19 cellular contexts compared by ENCODE assay signal in genomic region chr6:3910264-3910663, GRCh38.
DNase-seq lines count a peak whose midpoint lies in the region; ATAC-seq and TF ChIP-seq lines count a peak whose summit lies in the region.
"Had no signal": no experiment of that assay in that cellular context is flagged by ENCODE, and none has a peak within 500 bp of the region (broad histone marks: within the 10 kb centered on the region; RNA-seq: fewer than 3 reads in every experiment).

No MANE protein-coding gene starts in this region.

- H3K4me1 Mint-ChIP-seq in nephron (peaks cover 69% of the 10 kb centered on the region), type B pancreatic cell (ENCODE audit: unreplicated experiment) (peaks cover 48% of the 10 kb centered on the region)

- TF ChIP-seq EP300 in suprapubic skin (IDR thresholded peaks at IDR 0.05) = no peak

- H3K4me3 ChIP-seq in HUES48 (ENCODE audit: low read depth, low read length) (no peak overlapping the region), adipocyte (ENCODE audit: low read length) (peak overlapping the region; percentile 54), suprapubic skin (no peak overlapping the region), HAP-1 (no peak overlapping the region)
- H3K4me3 ChIP-seq: Peyer's patch had no signal

- H3K9me3 ChIP-seq in HUES48 (ENCODE audit: control insufficient read depth, insufficient read depth, low read length) (no peaks in the 10 kb centered on the region), adipocyte (ENCODE audit: control insufficient read depth, low read length) (no peaks in the 10 kb centered on the region), suprapubic skin (no peaks in the 10 kb centered on the region), HAP-1 (no peaks in the 10 kb centered on the region)
- H3K9me3 ChIP-seq: Peyer's patch had no signal

- H3K36me3 Mint-ChIP-seq in nephron (ENCODE audit: low read depth) (no peaks in the 10 kb centered on the region), type B pancreatic cell (no peaks in the 10 kb centered on the region)
- H3K36me3 Mint-ChIP-seq: CD4-positive, alpha-beta memory T cell had no signal

- H3K4me1 ChIP-seq in HUES48 (ENCODE audit: control insufficient read depth, insufficient read depth, low read length) (peaks cover 16% of the 10 kb centered on the region), adipocyte (ENCODE audit: control insufficient read depth, insufficient read depth, low read length) (peaks cover 53% of the 10 kb centered on the region), suprapubic skin (peaks cover 40% of the 10 kb centered on the region), HAP-1 (peaks cover 15% of the 10 kb centered on the region)

- H3K27ac Mint-ChIP-seq in nephron (peak overlapping the region; percentile 70 to 98 (median 94)), type B pancreatic cell (no peak overlapping the region)
- H3K27ac Mint-ChIP-seq: CD4-positive, alpha-beta memory T cell; H9 had no signal

- DNase-seq in adipocyte (ENCODE audit: low read depth) (no peak), suprapubic skin (ENCODE audit: low spot score in 2 of 2) (peak; percentile 24 to 61), type B pancreatic cell (ENCODE audit: extremely low spot score, unreplicated experiment) (no peak), HAP-1 (ENCODE audit: low spot score in 2 of 2) (no peak)
- DNase-seq: Calu3; CD4-positive, alpha-beta memory T cell; DMS53; KG1; NCI-H1048; NCI-H146; NCI-H2081; NCI-H510A treated with DMSO at 0.1 percent for 48 hours; NCI-H82; Right ventricle myocardium superior had no signal

- no peak for TF ChIP-seq POLR2A in suprapubic skin (IDR thresholded peaks at IDR 0.05)

- H3K4me3 Mint-ChIP-seq in nephron (no peak overlapping the region), type B pancreatic cell (no peak overlapping the region)
- H3K4me3 Mint-ChIP-seq: CD4-positive, alpha-beta memory T cell; H9 had no signal

- H3K36me3 ChIP-seq in HUES48 (ENCODE audit: control insufficient read depth, insufficient read depth, low read length) (no peaks in the 10 kb centered on the region), adipocyte (ENCODE audit: control insufficient read depth, insufficient read depth, low read length, severe bottlenecking) (no peaks in the 10 kb centered on the region), suprapubic skin (no peaks in the 10 kb centered on the region), HAP-1 (replicated peaks) (no peaks in the 10 kb centered on the region)
- H3K36me3 ChIP-seq: Peyer's patch had no signal

- in situ Hi-C loops in HAP-1 (cut with MboI; ENCODE audit: low sequenced_read_pairs) = no loop called here

- no peak overlapping the region for H3K9ac ChIP-seq in HUES48 (ENCODE audit: low read depth, low read length)
- peak overlapping the region; percentile 87 for H3K9ac ChIP-seq in adipocyte (ENCODE audit: low read length)

- H3K27me3 Mint-ChIP-seq in nephron (ENCODE audit: low read depth) (no peaks in the 10 kb centered on the region), type B pancreatic cell (no peaks in the 10 kb centered on the region)

- H3K27me3 ChIP-seq in HUES48 (ENCODE audit: control insufficient read depth, insufficient read depth, low read length) = no peaks in the 10 kb centered on the region; the same call in 1 of the 2 replicates
- no peaks in the 10 kb centered on the region for H3K27me3 ChIP-seq in adipocyte (replicated peaks; ENCODE audit: control insufficient read depth, insufficient read depth, low read length)
- no peaks in the 10 kb centered on the region for H3K27me3 ChIP-seq in suprapubic skin
- H3K27me3 ChIP-seq in HAP-1 (ENCODE audit: low read depth) = no peaks in the 10 kb centered on the region
- H3K27me3 ChIP-seq: Peyer's patch had no signal

- H3K27ac ChIP-seq in HUES48 (ENCODE audit: low read depth, low read length) (peak overlapping the region; percentile 5), suprapubic skin (no peak overlapping the region)
- H3K27ac ChIP-seq: Peyer's patch had no signal

- TF ChIP-seq CTCF in nephron (IDR thresholded peaks at IDR 0.05; ENCODE audit: unreplicated experiment in 3 of 3) (no peak), suprapubic skin (IDR thresholded peaks at IDR 0.05) (no peak), type B pancreatic cell (conservative IDR thresholded peaks at IDR 0.05) (no peak)

- H3K9me3 Mint-ChIP-seq in nephron (no peaks in the 10 kb centered on the region), type B pancreatic cell (no peaks in the 10 kb centered on the region)
- H3K9me3 Mint-ChIP-seq: CD4-positive, alpha-beta memory T cell; H9 had no signal

- ATAC-seq in GM21576 (IDR thresholded peaks at IDR 0.05; ENCODE audit: unreplicated experiment) = no peak

- WGBS in suprapubic skin = 93% methylated on average over 5 of the region's 5 CpGs

Comparison
In these comparisons a context has a peak if more than half of its experiments do, and no peak if none do; other contexts are left out.
1. DNase-seq: peak in suprapubic skin (2 of 2); none in adipocyte (single experiment), type B pancreatic cell (single experiment) and HAP-1 (0 of 2).